Comparison of ENCODE assay signal across 8 cellular contexts in the genomic region with DNA sequence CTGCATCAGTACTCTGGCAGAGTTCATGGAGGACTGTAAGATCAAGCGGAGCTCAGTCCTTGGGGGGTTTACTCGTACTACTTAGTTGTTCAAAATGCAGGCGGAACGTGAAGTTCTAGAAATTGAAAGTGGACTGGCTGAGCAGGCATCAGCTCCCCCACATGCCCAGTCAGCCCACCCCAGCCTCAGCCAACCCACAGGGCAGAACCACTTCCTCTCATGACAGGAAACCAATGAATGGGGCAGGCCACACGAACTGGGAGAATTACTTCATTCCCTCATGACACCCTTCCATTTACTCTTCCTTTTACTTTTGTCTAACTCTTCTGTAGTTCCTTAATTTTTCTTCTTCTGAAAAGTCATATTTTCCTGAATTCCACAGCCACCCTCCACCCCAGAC.
DNase-seq lines count a peak whose midpoint lies in the region; ATAC-seq and TF ChIP-seq lines count a peak whose summit lies in the region.

No MANE protein-coding gene starts in this region.

- intact Hi-C loops in dendritic cell treated with granulocyte-macrophage colony-stimulating factor and Interleukin-4, amounts not matched to agents 40 ng/mL and 50 ng/mL, for 4 days (cut with micrococcal nuclease): loop anchor here (5.0 kb wide), 1 partner anchor 44 kb away; no protein-coding TSS in a partner anchor
- intact Hi-C loops in tibial artery (cut with DNase I; ENCODE audit: low total_unique reads): no loop called here

- H3K4me3 ChIP-seq in BLaER1 treated with 17β-estradiol and CSF1 and Interleukin-3, amounts not matched to agents 10 nM and 100 nM: peak overlapping the region in 7 of 10 experiments; percentile 5 to 52 (median 28); a peak in 11 of 20 replicates
- no peak overlapping the region for H3K4me3 ChIP-seq in tibial artery

- H3K27me3 ChIP-seq in BLaER1 treated with 17β-estradiol and CSF1 and Interleukin-3, amounts not matched to agents 10 nM and 100 nM: no peaks in the 10 kb centered on the region
- H3K27me3 ChIP-seq in tibial artery: no peaks in the 10 kb centered on the region

- peak overlapping the region in 9 of 11 experiments; percentile 13 to 68 (median 48); a peak in 13 of 22 replicates for H3K9ac ChIP-seq in BLaER1 treated with 17β-estradiol and CSF1 and Interleukin-3, amounts not matched to agents 10 nM and 100 nM

- peak; percentile 74 for ATAC-seq in GM19372 (IDR thresholded peaks at IDR 0.05; ENCODE audit: low read depth, unreplicated experiment)
- no peak for ATAC-seq in SK-N-SH treated with all-trans-retinoic acid at 6 μM for 48 hours

- peaks cover 0 to 9% (median 0%) of the 10 kb centered on the region in 11 experiments; a peak in 2 of 22 replicates for H3K9me3 ChIP-seq in BLaER1 treated with 17β-estradiol and CSF1 and Interleukin-3, amounts not matched to agents 10 nM and 100 nM (replicated peaks in 1 of 11)
- H3K9me3 ChIP-seq in tibial artery: no peaks in the 10 kb centered on the region

- peaks cover 28 to 68% (median 52%) of the 10 kb centered on the region in 10 experiments for H3K4me1 ChIP-seq in BLaER1 treated with 17β-estradiol and CSF1 and Interleukin-3, amounts not matched to agents 10 nM and 100 nM
- H3K4me1 ChIP-seq in tibial artery: no peaks in the 10 kb centered on the region

- no peak for TF ChIP-seq CTCF in tibial artery (IDR thresholded peaks at IDR 0.05)

- DNase-seq in tibial artery (peak; percentile 43 to 73), SHP77 treated with DMSO at 0.1 percent for 48 hours (lab: John Stamatoyannopoulos, UW) (no peak)
- no peak for DNase-seq in stimulated activated naive CD4-positive, alpha-beta T cell (lab: John Stamatoyannopoulos, UW)

- peaks cover 16 to 98% (median 83%) of the 10 kb centered on the region in 11 experiments; a peak in 21 of 22 replicates for H3K36me3 ChIP-seq in BLaER1 treated with 17β-estradiol and CSF1 and Interleukin-3, amounts not matched to agents 10 nM and 100 nM
- H3K36me3 ChIP-seq in tibial artery: no peaks in the 10 kb centered on the region

- peak overlapping the region in 2 of 3 donors; percentile 1 to 94 for H3K27ac Mint-ChIP-seq in IgD-negative memory B cell
- H3K27ac Mint-ChIP-seq in dendritic cell treated with granulocyte-macrophage colony-stimulating factor and Interleukin-4, amounts not matched to agents 40 ng/mL and 50 ng/mL, for 4 days: peak overlapping the region; percentile 78

- peaks cover 2% of the 10 kb centered on the region for H3K36me3 Mint-ChIP-seq in IgD-negative memory B cell
- peaks cover 20% of the 10 kb centered on the region for H3K36me3 Mint-ChIP-seq in dendritic cell treated with granulocyte-macrophage colony-stimulating factor and Interleukin-4, amounts not matched to agents 40 ng/mL and 50 ng/mL, for 4 days (ENCODE audit: low read depth)

- H3K9me3 Mint-ChIP-seq in IgD-negative memory B cell: no peaks in the 10 kb centered on the region
- no peaks in the 10 kb centered on the region for H3K9me3 Mint-ChIP-seq in dendritic cell treated with granulocyte-macrophage colony-stimulating factor and Interleukin-4, amounts not matched to agents 40 ng/mL and 50 ng/mL, for 4 days

- H3K4me1 Mint-ChIP-seq in IgD-negative memory B cell: peaks cover 12 to 20% (median 16%) of the 10 kb centered on the region in 3 donors
- peaks cover 36% of the 10 kb centered on the region for H3K4me1 Mint-ChIP-seq in dendritic cell treated with granulocyte-macrophage colony-stimulating factor and Interleukin-4, amounts not matched to agents 40 ng/mL and 50 ng/mL, for 4 days (ENCODE audit: low read depth)

- H4K20me1 ChIP-seq in BLaER1 treated with 17β-estradiol and CSF1 and Interleukin-3, amounts not matched to agents 10 nM and 100 nM: no peaks in the 10 kb centered on the region

- peaks cover 3% of the 10 kb centered on the region for H3K27me3 Mint-ChIP-seq in IgD-negative memory B cell
- H3K27me3 Mint-ChIP-seq in dendritic cell treated with granulocyte-macrophage colony-stimulating factor and Interleukin-4, amounts not matched to agents 40 ng/mL and 50 ng/mL, for 4 days: peaks cover 39% of the 10 kb centered on the region

- H3K4me3 Mint-ChIP-seq in IgD-negative memory B cell: peak overlapping the region in 3 of 4 donors; percentile 41 to 88 (median 65)
- H3K4me3 Mint-ChIP-seq in dendritic cell treated with granulocyte-macrophage colony-stimulating factor and Interleukin-4, amounts not matched to agents 40 ng/mL and 50 ng/mL, for 4 days: peak overlapping the region; percentile 50

- H3K4me2 ChIP-seq in BLaER1 treated with 17β-estradiol and CSF1 and Interleukin-3, amounts not matched to agents 10 nM and 100 nM: peak overlapping the region; percentile 70 to 96 (median 85)

- peak overlapping the region; percentile 25 to 84 (median 68); a peak in 19 of 22 replicates for H3K27ac ChIP-seq in BLaER1 treated with 17β-estradiol and CSF1 and Interleukin-3, amounts not matched to agents 10 nM and 100 nM
- no peak overlapping the region for H3K27ac ChIP-seq in tibial artery

TF ChIP-seq in SK-N-SH treated with all-trans-retinoic acid at 6 μM for 48 hours, 23 proteins besides CTCF, POLR2A, EP300 and RAD21 (continues in another document):
- TF ChIP-seq, protein P1, sequence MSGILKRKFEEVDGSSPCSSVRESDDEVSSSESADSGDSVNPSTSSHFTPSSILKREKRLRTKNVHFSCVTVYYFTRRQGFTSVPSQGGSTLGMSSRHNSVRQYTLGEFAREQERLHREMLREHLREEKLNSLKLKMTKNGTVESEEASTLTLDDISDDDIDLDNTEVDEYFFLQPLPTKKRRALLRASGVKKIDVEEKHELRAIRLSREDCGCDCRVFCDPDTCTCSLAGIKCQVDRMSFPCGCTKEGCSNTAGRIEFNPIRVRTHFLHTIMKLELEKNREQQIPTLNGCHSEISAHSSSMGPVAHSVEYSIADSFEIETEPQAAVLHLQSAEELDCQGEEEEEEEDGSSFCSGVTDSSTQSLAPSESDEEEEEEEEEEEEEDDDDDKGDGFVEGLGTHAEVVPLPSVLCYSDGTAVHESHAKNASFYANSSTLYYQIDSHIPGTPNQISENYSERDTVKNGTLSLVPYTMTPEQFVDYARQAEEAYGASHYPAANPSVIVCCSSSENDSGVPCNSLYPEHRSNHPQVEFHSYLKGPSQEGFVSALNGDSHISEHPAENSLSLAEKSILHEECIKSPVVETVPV (CRISPR knock-in tag; IDR thresholded peaks at IDR 0.05): no peak
- TF ChIP-seq TCF4 (CRISPR knock-in tag; IDR thresholded peaks at IDR 0.05; ENCODE audit: borderline replicate concordance) (no peak), PPARA (CRISPR knock-in tag; IDR thresholded peaks at IDR 0.05; ENCODE audit: borderline replicate concordance) (no peak), ZNF8 (CRISPR knock-in tag; IDR thresholded peaks at IDR 0.05) (no peak), ARNTL (CRISPR knock-in tag; IDR thresholded peaks at IDR 0.05; ENCODE audit: borderline replicate concordance, low read depth) (no peak), BACH2 (CRISPR knock-in tag; IDR thresholded peaks at IDR 0.05; ENCODE audit: borderline replicate concordance) (no peak), GLIS3 (CRISPR knock-in tag; IDR thresholded peaks at IDR 0.05) (no peak), OSR1 (CRISPR knock-in tag; IDR thresholded peaks at IDR 0.05) (no peak), SNAI2 (CRISPR knock-in tag; IDR thresholded peaks at IDR 0.05) (no peak), ESRRG (CRISPR knock-in tag; IDR thresholded peaks at IDR 0.05) (no peak), ZC3H10 (CRISPR knock-in tag; IDR thresholded peaks at IDR 0.05) (no peak), ZNF70 (CRISPR knock-in tag; IDR thresholded peaks at IDR 0.05) (no peak)
- TF ChIP-seq, protein P2, sequence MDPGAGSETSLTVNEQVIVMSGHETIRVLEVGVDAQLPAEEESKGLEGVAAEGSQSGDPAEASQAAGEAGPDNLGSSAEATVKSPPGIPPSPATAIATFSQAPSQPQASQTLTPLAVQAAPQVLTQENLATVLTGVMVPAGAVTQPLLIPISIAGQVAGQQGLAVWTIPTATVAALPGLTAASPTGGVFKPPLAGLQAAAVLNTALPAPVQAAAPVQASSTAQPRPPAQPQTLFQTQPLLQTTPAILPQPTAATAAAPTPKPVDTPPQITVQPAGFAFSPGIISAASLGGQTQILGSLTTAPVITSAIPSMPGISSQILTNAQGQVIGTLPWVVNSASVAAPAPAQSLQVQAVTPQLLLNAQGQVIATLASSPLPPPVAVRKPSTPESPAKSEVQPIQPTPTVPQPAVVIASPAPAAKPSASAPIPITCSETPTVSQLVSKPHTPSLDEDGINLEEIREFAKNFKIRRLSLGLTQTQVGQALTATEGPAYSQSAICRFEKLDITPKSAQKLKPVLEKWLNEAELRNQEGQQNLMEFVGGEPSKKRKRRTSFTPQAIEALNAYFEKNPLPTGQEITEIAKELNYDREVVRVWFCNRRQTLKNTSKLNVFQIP (CRISPR knock-in tag; IDR thresholded peaks at IDR 0.05; ENCODE audit: borderline replicate concordance, low read depth): no peak
- TF ChIP-seq, protein P3, sequence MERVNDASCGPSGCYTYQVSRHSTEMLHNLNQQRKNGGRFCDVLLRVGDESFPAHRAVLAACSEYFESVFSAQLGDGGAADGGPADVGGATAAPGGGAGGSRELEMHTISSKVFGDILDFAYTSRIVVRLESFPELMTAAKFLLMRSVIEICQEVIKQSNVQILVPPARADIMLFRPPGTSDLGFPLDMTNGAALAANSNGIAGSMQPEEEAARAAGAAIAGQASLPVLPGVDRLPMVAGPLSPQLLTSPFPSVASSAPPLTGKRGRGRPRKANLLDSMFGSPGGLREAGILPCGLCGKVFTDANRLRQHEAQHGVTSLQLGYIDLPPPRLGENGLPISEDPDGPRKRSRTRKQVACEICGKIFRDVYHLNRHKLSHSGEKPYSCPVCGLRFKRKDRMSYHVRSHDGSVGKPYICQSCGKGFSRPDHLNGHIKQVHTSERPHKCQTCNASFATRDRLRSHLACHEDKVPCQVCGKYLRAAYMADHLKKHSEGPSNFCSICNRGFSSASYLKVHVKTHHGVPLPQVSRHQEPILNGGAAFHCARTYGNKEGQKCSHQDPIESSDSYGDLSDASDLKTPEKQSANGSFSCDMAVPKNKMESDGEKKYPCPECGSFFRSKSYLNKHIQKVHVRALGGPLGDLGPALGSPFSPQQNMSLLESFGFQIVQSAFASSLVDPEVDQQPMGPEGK (CRISPR knock-in tag; IDR thresholded peaks at IDR 0.05; ENCODE audit: borderline replicate concordance): no peak
- TF ChIP-seq, protein P4, sequence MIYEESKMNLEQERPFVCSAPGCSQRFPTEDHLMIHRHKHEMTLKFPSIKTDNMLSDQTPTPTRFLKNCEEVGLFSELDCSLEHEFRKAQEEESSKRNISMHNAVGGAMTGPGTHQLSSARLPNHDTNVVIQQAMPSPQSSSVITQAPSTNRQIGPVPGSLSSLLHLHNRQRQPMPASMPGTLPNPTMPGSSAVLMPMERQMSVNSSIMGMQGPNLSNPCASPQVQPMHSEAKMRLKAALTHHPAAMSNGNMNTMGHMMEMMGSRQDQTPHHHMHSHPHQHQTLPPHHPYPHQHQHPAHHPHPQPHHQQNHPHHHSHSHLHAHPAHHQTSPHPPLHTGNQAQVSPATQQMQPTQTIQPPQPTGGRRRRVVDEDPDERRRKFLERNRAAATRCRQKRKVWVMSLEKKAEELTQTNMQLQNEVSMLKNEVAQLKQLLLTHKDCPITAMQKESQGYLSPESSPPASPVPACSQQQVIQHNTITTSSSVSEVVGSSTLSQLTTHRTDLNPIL (CRISPR knock-in tag; IDR thresholded peaks at IDR 0.05; ENCODE audit: low read depth): no peak

Comparison
In these comparisons a context has a peak if more than half of its experiments do, and no peak if none do; other contexts are left out.
1. H3K27ac ChIP-seq: peak in BLaER1 treated with 17β-estradiol and CSF1 and Interleukin-3, amounts not matched to agents 10 nM and 100 nM (11 of 11); none in tibial artery (0 of 2).
2. H3K4me3 ChIP-seq: peak in BLaER1 treated with 17β-estradiol and CSF1 and Interleukin-3, amounts not matched to agents 10 nM and 100 nM (7 of 10); none in tibial artery (0 of 2).
3. DNase-seq: peak in tibial artery (2 of 2); none in stimulated activated naive CD4-positive, alpha-beta T cell (0 of 6) and SHP77 treated with DMSO at 0.1 percent for 48 hours (single experiment).